ENCODE assay signal across 17 cellular contexts in genomic region chr4:176478076-176478475, GRCh38.
"Had no signal": no experiment of that assay in that cellular context is flagged by ENCODE, and none has a peak within 500 bp of the region (broad histone marks: within the 10 kb centered on the region; RNA-seq: fewer than 3 reads in every experiment).

No MANE protein-coding gene starts in this region.

- H3K9me3 ChIP-seq: gastrocnemius medialis had no signal

- H3K4me3 ChIP-seq: gastrocnemius medialis, heart right ventricle, left lung had no signal

- FAIRE-seq: keratinocyte had no signal

- H3K4me3 Mint-ChIP-seq: activated CD8-positive, alpha-beta T cell treated with anti-CD3 and anti-CD28 coated beads for 36 hours; activated naive CD8-positive, alpha-beta T cell treated with anti-CD3 and anti-CD28 coated beads, Interleukin-2, amount 50 U/mL, for 24 hours; dendritic cell treated with granulocyte-macrophage colony-stimulating factor and Interleukin-4, amounts not matched to agents 40 ng/mL and 50 ng/mL, for 4 days; effector memory CD8-positive, alpha-beta T cell; memory B cell; nephron had no signal

- H3K4me1 ChIP-seq: gastrocnemius medialis, left lung had no signal

- H3K27me3 ChIP-seq: gastrocnemius medialis, heart right ventricle, left lung had no signal

- H3K36me3 Mint-ChIP-seq: memory B cell had no signal

- DNase-seq: activated CD4-positive, alpha-beta T cell treated with anti-CD3 and anti-CD28 coated beads for 4 hours; activated CD8-positive, alpha-beta memory T cell treated with anti-CD3 and anti-CD28 coated beads, Interleukin-2, amount 50 U/mL, for 4 hours; activated CD8-positive, alpha-beta T cell treated with anti-CD3 and anti-CD28 coated beads for 36 hours; activated naive CD4-positive, alpha-beta T cell treated with Interleukin-2 at 50 U/mL for 16 hours; activated naive CD8-positive, alpha-beta T cell treated with anti-CD3 and anti-CD28 coated beads, Interleukin-2, amount 50 U/mL, for 24 hours; caudate nucleus; effector memory CD8-positive, alpha-beta T cell; gastrocnemius medialis; heart right ventricle; left lung; stimulated activated CD4-positive, alpha-beta T cell treated with anti-CD3 and anti-CD28 coated beads, Interleukin-4, amount 100 ng/mL, for 1 hour; stimulated activated CD8-positive, alpha-beta memory T cell treated with anti-CD3 and anti-CD28 coated beads, Interleukin-4, amount 100 ng/mL, for 48 hours; stimulated activated naive CD8-positive, alpha-beta T cell treated with anti-CD3 and anti-CD28 coated beads, Interleukin-15, Interleukin-2, amounts not matched to agents 100 U/mL and 50 U/mL, for 24 hours had no signal

- H3K4me1 Mint-ChIP-seq: memory B cell, nephron had no signal

- H3K27ac Mint-ChIP-seq: activated CD8-positive, alpha-beta T cell treated with anti-CD3 and anti-CD28 coated beads for 36 hours; activated naive CD8-positive, alpha-beta T cell treated with anti-CD3 and anti-CD28 coated beads, Interleukin-2, amount 50 U/mL, for 24 hours; dendritic cell treated with granulocyte-macrophage colony-stimulating factor and Interleukin-4, amounts not matched to agents 40 ng/mL and 50 ng/mL, for 4 days; effector memory CD8-positive, alpha-beta T cell; memory B cell; nephron had no signal

- H3K36me3 ChIP-seq: gastrocnemius medialis, heart right ventricle, left lung had no signal

- H3K27ac ChIP-seq: gastrocnemius medialis, heart right ventricle, left lung had no signal

- H3K27me3 Mint-ChIP-seq: activated CD8-positive, alpha-beta T cell treated with anti-CD3 and anti-CD28 coated beads for 36 hours; activated naive CD8-positive, alpha-beta T cell treated with anti-CD3 and anti-CD28 coated beads, Interleukin-2, amount 50 U/mL, for 24 hours; dendritic cell treated with granulocyte-macrophage colony-stimulating factor and Interleukin-4, amounts not matched to agents 40 ng/mL and 50 ng/mL, for 4 days; effector memory CD8-positive, alpha-beta T cell; memory B cell had no signal
